In the genomic region with DNA sequence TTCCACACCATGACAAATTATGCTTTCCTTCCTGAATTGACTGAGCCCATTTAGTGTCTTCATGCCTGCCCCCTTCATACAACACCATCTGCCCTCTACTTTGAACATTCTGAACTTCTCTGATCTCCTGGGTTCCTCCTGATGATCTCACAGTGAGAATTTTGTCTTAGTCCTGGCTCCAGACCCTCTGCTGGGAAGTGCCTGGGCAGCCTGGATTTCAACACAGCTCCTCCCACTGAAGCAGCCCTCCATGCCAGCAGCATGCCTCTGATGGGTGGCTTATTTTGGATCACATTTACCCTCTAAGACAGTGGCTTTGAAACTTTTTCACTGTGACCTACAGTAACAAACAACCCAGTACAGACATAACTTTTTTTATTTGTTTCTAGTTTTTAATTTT, we compare ENCODE assay signal across 1 cellular context.
TF ChIP-seq lines count a peak whose summit lies in the region.

No MANE protein-coding gene starts in this region.

TF ChIP-seq in GM23338, 12 proteins besides CTCF, POLR2A, EP300 and RAD21 (continued from another document):
- TF ChIP-seq, protein P1, sequence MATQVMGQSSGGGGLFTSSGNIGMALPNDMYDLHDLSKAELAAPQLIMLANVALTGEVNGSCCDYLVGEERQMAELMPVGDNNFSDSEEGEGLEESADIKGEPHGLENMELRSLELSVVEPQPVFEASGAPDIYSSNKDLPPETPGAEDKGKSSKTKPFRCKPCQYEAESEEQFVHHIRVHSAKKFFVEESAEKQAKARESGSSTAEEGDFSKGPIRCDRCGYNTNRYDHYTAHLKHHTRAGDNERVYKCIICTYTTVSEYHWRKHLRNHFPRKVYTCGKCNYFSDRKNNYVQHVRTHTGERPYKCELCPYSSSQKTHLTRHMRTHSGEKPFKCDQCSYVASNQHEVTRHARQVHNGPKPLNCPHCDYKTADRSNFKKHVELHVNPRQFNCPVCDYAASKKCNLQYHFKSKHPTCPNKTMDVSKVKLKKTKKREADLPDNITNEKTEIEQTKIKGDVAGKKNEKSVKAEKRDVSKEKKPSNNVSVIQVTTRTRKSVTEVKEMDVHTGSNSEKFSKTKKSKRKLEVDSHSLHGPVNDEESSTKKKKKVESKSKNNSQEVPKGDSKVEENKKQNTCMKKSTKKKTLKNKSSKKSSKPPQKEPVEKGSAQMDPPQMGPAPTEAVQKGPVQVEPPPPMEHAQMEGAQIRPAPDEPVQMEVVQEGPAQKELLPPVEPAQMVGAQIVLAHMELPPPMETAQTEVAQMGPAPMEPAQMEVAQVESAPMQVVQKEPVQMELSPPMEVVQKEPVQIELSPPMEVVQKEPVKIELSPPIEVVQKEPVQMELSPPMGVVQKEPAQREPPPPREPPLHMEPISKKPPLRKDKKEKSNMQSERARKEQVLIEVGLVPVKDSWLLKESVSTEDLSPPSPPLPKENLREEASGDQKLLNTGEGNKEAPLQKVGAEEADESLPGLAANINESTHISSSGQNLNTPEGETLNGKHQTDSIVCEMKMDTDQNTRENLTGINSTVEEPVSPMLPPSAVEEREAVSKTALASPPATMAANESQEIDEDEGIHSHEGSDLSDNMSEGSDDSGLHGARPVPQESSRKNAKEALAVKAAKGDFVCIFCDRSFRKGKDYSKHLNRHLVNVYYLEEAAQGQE (IDR thresholded peaks at IDR 0.05; ENCODE audit: unreplicated experiment) = no peak
- no peak for TF ChIP-seq CREB1 (CRISPR knock-in tag; IDR thresholded peaks at IDR 0.05; ENCODE audit: low read depth)
- TF ChIP-seq, protein P2, sequence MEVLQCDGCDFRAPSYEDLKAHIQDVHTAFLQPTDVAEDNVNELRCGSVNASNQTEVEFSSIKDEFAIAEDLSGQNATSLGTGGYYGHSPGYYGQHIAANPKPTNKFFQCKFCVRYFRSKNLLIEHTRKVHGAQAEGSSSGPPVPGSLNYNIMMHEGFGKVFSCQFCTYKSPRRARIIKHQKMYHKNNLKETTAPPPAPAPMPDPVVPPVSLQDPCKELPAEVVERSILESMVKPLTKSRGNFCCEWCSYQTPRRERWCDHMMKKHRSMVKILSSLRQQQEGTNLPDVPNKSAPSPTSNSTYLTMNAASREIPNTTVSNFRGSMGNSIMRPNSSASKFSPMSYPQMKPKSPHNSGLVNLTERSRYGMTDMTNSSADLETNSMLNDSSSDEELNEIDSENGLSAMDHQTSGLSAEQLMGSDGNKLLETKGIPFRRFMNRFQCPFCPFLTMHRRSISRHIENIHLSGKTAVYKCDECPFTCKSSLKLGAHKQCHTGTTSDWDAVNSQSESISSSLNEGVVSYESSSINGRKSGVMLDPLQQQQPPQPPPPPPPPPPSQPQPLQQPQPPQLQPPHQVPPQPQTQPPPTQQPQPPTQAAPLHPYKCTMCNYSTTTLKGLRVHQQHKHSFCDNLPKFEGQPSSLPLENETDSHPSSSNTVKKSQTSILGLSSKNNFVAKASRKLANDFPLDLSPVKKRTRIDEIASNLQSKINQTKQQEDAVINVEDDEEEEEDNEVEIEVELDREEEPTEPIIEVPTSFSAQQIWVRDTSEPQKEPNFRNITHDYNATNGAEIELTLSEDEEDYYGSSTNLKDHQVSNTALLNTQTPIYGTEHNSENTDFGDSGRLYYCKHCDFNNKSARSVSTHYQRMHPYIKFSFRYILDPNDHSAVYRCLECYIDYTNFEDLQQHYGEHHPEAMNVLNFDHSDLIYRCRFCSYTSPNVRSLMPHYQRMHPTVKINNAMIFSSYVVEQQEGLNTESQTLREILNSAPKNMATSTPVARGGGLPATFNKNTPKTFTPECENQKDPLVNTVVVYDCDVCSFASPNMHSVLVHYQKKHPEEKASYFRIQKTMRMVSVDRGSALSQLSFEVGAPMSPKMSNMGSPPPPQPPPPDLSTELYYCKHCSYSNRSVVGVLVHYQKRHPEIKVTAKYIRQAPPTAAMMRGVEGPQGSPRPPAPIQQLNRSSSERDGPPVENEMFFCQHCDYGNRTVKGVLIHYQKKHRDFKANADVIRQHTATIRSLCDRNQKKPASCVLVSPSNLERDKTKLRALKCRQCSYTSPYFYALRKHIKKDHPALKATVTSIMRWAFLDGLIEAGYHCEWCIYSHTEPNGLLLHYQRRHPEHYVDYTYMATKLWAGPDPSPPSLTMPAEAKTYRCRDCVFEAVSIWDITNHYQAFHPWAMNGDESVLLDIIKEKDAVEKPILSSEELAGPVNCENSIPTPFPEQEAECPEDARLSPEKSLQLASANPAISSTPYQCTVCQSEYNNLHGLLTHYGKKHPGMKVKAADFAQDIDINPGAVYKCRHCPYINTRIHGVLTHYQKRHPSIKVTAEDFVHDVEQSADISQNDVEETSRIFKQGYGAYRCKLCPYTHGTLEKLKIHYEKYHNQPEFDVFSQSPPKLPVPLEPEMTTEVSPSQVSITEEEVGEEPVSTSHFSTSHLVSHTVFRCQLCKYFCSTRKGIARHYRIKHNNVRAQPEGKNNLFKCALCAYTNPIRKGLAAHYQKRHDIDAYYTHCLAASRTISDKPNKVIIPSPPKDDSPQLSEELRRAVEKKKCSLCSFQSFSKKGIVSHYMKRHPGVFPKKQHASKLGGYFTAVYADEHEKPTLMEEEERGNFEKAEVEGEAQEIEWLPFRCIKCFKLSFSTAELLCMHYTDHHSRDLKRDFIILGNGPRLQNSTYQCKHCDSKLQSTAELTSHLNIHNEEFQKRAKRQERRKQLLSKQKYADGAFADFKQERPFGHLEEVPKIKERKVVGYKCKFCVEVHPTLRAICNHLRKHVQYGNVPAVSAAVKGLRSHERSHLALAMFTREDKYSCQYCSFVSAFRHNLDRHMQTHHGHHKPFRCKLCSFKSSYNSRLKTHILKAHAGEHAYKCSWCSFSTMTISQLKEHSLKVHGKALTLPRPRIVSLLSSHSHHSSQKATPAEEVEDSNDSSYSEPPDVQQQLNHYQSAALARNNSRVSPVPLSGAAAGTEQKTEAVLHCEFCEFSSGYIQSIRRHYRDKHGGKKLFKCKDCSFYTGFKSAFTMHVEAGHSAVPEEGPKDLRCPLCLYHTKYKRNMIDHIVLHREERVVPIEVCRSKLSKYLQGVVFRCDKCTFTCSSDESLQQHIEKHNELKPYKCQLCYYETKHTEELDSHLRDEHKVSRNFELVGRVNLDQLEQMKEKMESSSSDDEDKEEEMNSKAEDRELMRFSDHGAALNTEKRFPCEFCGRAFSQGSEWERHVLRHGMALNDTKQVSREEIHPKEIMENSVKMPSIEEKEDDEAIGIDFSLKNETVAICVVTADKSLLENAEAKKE (CRISPR knock-in tag; IDR thresholded peaks at IDR 0.05) = no peak
- TF ChIP-seq ZNF331 (CRISPR knock-in tag; IDR thresholded peaks at IDR 0.05; ENCODE audit: low read depth) = no peak
- no peak for TF ChIP-seq STAT1 (IDR thresholded peaks at IDR 0.05; ENCODE audit: unreplicated experiment)
- no peak for TF ChIP-seq EZH2 (IDR thresholded peaks at IDR 0.05; ENCODE audit: low read depth, unreplicated experiment)
- TF ChIP-seq, protein P3, sequence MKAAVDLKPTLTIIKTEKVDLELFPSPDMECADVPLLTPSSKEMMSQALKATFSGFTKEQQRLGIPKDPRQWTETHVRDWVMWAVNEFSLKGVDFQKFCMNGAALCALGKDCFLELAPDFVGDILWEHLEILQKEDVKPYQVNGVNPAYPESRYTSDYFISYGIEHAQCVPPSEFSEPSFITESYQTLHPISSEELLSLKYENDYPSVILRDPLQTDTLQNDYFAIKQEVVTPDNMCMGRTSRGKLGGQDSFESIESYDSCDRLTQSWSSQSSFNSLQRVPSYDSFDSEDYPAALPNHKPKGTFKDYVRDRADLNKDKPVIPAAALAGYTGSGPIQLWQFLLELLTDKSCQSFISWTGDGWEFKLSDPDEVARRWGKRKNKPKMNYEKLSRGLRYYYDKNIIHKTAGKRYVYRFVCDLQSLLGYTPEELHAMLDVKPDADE (IDR thresholded peaks at IDR 0.05) = no peak
- TF ChIP-seq EZH2phosphoT487 (IDR thresholded peaks at IDR 0.05; ENCODE audit: unreplicated experiment) = no peak
- no peak for TF ChIP-seq POLR2AphosphoS5 (IDR thresholded peaks at IDR 0.05; ENCODE audit: low read depth)
- TF ChIP-seq NANOG (IDR thresholded peaks at IDR 0.05; ENCODE audit: borderline replicate concordance) = no peak
- TF ChIP-seq ZNF114 (CRISPR knock-in tag; IDR thresholded peaks at IDR 0.05) = no peak
